Comparison of ENCODE assay signal across 9 cellular contexts in genomic region chr10:126504051-126504760, GRCh38.
DNase-seq lines count a peak whose midpoint lies in the region; ATAC-seq and TF ChIP-seq lines count a peak whose summit lies in the region.
"Had no signal": no experiment of that assay in that cellular context is flagged by ENCODE, and none has a peak within 500 bp of the region (broad histone marks: within the 10 kb centered on the region; RNA-seq: fewer than 3 reads in every experiment).

No MANE protein-coding gene starts in this region.

- no peak overlapping the region for H3K9ac ChIP-seq in fibroblast of lung (ENCODE audit: insufficient read depth, low read length)

- no peaks in the 10 kb centered on the region for H3K36me3 Mint-ChIP-seq in natural killer cell
- no peaks in the 10 kb centered on the region for H3K36me3 Mint-ChIP-seq in activated CD8-positive, alpha-beta T cell treated with anti-CD3 and anti-CD28 coated beads for 36 hours (ENCODE audit: low read depth)
- H3K36me3 Mint-ChIP-seq: activated naive CD8-positive, alpha-beta T cell treated with anti-CD3 and anti-CD28 coated beads, Interleukin-2, amount 10 ng/mL, durations not matched to agents 7 days and 5 days had no signal

- no peak overlapping the region for H3K27ac Mint-ChIP-seq in natural killer cell
- no peak overlapping the region for H3K27ac Mint-ChIP-seq in activated CD8-positive, alpha-beta T cell treated with anti-CD3 and anti-CD28 coated beads for 36 hours
- H3K27ac Mint-ChIP-seq: activated naive CD8-positive, alpha-beta T cell treated with anti-CD3 and anti-CD28 coated beads, Interleukin-2, amount 10 ng/mL, durations not matched to agents 7 days and 5 days had no signal

- DNase-seq in NCI-H2227 (lab: John Stamatoyannopoulos, UW; ENCODE audit: unreplicated experiment) (peak; percentile 4), NCI-H2227 treated with DMSO at 0.1 percent for 48 hours (lab: John Stamatoyannopoulos, UW) (no peak), SJSA1 (ENCODE audit: low read depth in 1 of 2, low spot score in 2 of 2) (peak; percentile 55 to 63), fibroblast of lung (ENCODE audit: low read depth in 2 of 2) (peak; percentile 62 to 76), natural killer cell (no peak)
- DNase-seq in activated CD8-positive, alpha-beta T cell treated with anti-CD3 and anti-CD28 coated beads for 36 hours, result no peak
- DNase-seq: activated naive CD8-positive, alpha-beta T cell treated with anti-CD3 and anti-CD28 coated beads, Interleukin-2, amount 10 ng/mL, durations not matched to agents 7 days and 5 days had no signal

- no peak overlapping the region for H2AFZ ChIP-seq in fibroblast of lung (ENCODE audit: low read length)

- no peaks in the 10 kb centered on the region for H3K79me2 ChIP-seq in fibroblast of lung (ENCODE audit: control insufficient read depth, insufficient read depth, low read length)

- H3K4me3 ChIP-seq in SJSA1 (no peak overlapping the region), fibroblast of lung (replicated peaks in 1 of 4; ENCODE audit: control extremely low read depth in 1 of 4, insufficient read depth in 1 of 4, low read depth in 3 of 4, low read length in 4 of 4) (no peak overlapping the region)

- H4K20me1 ChIP-seq in fibroblast of lung (ENCODE audit: control insufficient read depth, extremely low read depth, insufficient read depth, low read length), result no peaks in the 10 kb centered on the region

- no peaks in the 10 kb centered on the region for H3K36me3 ChIP-seq in SJSA1
- H3K36me3 ChIP-seq in fibroblast of lung (ENCODE audit: control insufficient read depth, insufficient read depth, low read length), result no peaks in the 10 kb centered on the region

- H3K27me3 ChIP-seq in SJSA1 (replicated peaks), result no peaks in the 10 kb centered on the region
- H3K27me3 ChIP-seq in fibroblast of lung (ENCODE audit: control insufficient read depth, insufficient read depth, low read length), result no peaks in the 10 kb centered on the region

- ATAC-seq in HG03575 (IDR thresholded peaks at IDR 0.05; ENCODE audit: extremely low read depth, insufficient number of reproducible peaks, low FRiP score, unreplicated experiment) (peak; percentile 69), natural killer cell (peak in 1 of 3 donors; percentile 58), GM18858 (IDR thresholded peaks at IDR 0.05; ENCODE audit: unreplicated experiment) (no peak)
- ATAC-seq in activated CD8-positive, alpha-beta T cell treated with anti-CD3 and anti-CD28 coated beads for 36 hours, result no peak

- no peak overlapping the region for H3K4me3 Mint-ChIP-seq in natural killer cell
- H3K4me3 Mint-ChIP-seq in activated CD8-positive, alpha-beta T cell treated with anti-CD3 and anti-CD28 coated beads for 36 hours, result no peak overlapping the region
- H3K4me3 Mint-ChIP-seq: activated naive CD8-positive, alpha-beta T cell treated with anti-CD3 and anti-CD28 coated beads, Interleukin-2, amount 10 ng/mL, durations not matched to agents 7 days and 5 days had no signal

- peaks cover 0 to 5% of the 10 kb centered on the region in 2 donors for H3K4me1 Mint-ChIP-seq in natural killer cell
- no peaks in the 10 kb centered on the region for H3K4me1 Mint-ChIP-seq in activated CD8-positive, alpha-beta T cell treated with anti-CD3 and anti-CD28 coated beads for 36 hours (ENCODE audit: low read depth)
- H3K4me1 Mint-ChIP-seq: activated naive CD8-positive, alpha-beta T cell treated with anti-CD3 and anti-CD28 coated beads, Interleukin-2, amount 10 ng/mL, durations not matched to agents 7 days and 5 days had no signal

- H3K27ac ChIP-seq in SJSA1 (no peak overlapping the region), fibroblast of lung (ENCODE audit: insufficient read depth, low read length) (no peak overlapping the region)

- H3K9me3 Mint-ChIP-seq in natural killer cell, result no peaks in the 10 kb centered on the region
- H3K9me3 Mint-ChIP-seq in activated CD8-positive, alpha-beta T cell treated with anti-CD3 and anti-CD28 coated beads for 36 hours, result no peaks in the 10 kb centered on the region
- H3K9me3 Mint-ChIP-seq: activated naive CD8-positive, alpha-beta T cell treated with anti-CD3 and anti-CD28 coated beads, Interleukin-2, amount 10 ng/mL, durations not matched to agents 7 days and 5 days had no signal

- H3K9me3 ChIP-seq in SJSA1 (replicated peaks) (no peaks in the 10 kb centered on the region), fibroblast of lung (ENCODE audit: control insufficient read depth, insufficient read depth, low read depth, low read length) (no peaks in the 10 kb centered on the region)

- H3K4me1 ChIP-seq in SJSA1 (replicated peaks) (no peaks in the 10 kb centered on the region), fibroblast of lung (ENCODE audit: control insufficient read depth, extremely low read depth, insufficient read depth, low read length) (peaks cover 15% of the 10 kb centered on the region)

- CTCF ChIA-PET in activated CD8-positive, alpha-beta T cell treated with anti-CD3 and anti-CD28 coated beads for 36 hours (lab: Charles Lee), result interaction anchor here (1.2 to 1.8 kb wide), 3 partner anchors 521 to 635 kb away, joined by 3 to 7 read pairs (median 4); no protein-coding TSS in a partner anchor

- no peak overlapping the region for H3K4me2 ChIP-seq in fibroblast of lung (ENCODE audit: extremely low read depth, insufficient read depth, low read length)

- TF ChIP-seq CTCF in fibroblast of lung (conservative IDR thresholded peaks at IDR 0.05 in 1 of 2, IDR thresholded peaks at IDR 0.05 in 1 of 2; ENCODE audit: low read depth in 1 of 2, low read length in 2 of 2) (peak; percentile 82 to 91), natural killer cell (IDR thresholded peaks at IDR 0.05) (peak; percentile 50)
- no peak for TF ChIP-seq CTCF in activated CD8-positive, alpha-beta T cell treated with anti-CD3 and anti-CD28 coated beads for 36 hours (IDR thresholded peaks at IDR 0.05)

- peaks cover 4 to 6% of the 10 kb centered on the region in 2 donors for H3K27me3 Mint-ChIP-seq in natural killer cell (ENCODE audit: low read depth in 2 of 2)
- H3K27me3 Mint-ChIP-seq in activated CD8-positive, alpha-beta T cell treated with anti-CD3 and anti-CD28 coated beads for 36 hours, result no peaks in the 10 kb centered on the region
- H3K27me3 Mint-ChIP-seq: activated naive CD8-positive, alpha-beta T cell treated with anti-CD3 and anti-CD28 coated beads, Interleukin-2, amount 10 ng/mL, durations not matched to agents 7 days and 5 days had no signal

- POLR2A ChIA-PET in activated CD8-positive, alpha-beta T cell treated with anti-CD3 and anti-CD28 coated beads for 36 hours (lab: Charles Lee), result no interaction called here

- intact Hi-C loops in natural killer cell (cut with micrococcal nuclease), result loop anchor here (1.0 to 2.0 kb wide), 3 partner anchors 521 to 635 kb away; no protein-coding TSS in a partner anchor
- intact Hi-C loops in activated CD8-positive, alpha-beta T cell treated with anti-CD3 and anti-CD28 coated beads for 36 hours (cut with micrococcal nuclease), result loop anchor here (5.0 kb wide), 1 partner anchor 522 kb away; no protein-coding TSS in a partner anchor

Comparison
In these comparisons a context has a peak if more than half of its experiments do, and no peak if none do; other contexts are left out.
1. DNase-seq: peak in NCI-H2227 (single experiment), SJSA1 (2 of 2) and fibroblast of lung (2 of 2); none in NCI-H2227 treated with DMSO at 0.1 percent for 48 hours (single experiment), natural killer cell (single experiment) and activated CD8-positive, alpha-beta T cell treated with anti-CD3 and anti-CD28 coated beads for 36 hours (single experiment).